In the genomic region with DNA sequence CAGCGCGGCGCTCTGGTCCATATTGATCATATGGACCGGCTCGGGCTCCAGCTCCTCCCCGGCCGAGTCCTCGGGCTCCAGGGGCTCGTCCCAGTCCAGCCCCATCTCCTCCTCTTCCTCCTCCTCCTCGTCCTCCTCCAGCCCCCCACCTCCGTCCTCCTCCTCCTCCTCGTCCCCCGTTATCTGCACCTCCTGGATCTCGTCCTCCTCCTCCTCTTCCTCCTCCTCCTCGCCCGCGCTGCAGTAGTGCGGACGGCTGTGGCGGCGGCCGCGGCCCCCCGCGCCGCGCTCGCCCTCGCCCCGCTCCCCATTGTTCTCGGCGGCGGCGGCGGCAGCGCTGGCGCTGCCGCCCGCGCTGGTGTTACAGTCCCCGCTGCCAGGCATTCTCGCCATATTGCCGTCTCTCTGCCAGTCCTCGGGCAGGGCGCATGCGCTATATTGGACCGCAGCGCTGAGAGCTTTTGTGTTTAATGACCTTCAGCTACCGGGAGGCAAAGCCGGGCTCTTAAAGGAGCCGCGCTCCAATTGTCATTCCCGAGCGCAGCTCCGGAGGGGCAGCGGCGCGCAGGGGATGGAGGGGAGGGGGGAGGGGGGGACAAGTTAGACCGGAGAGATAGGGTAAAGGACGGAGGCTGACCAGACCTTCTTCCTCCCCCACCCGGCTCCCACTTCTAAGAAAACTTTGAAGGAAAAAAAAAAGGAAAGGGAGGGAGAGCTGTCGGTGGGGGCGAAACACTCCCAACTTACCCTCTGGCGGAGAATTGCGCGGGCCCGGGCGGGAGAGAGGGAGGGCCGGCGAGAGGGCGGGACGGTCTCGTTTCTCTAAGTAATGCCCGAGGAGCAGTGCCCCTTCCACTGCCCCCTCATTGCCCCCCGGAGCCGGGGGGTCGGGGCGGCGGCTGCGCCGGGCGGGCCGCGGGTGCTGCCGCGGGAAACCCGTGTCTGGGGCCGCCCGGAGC, we compare ENCODE assay signal across 8 cellular contexts. TPM values are rescaled to one million over a fixed set of nuclear protein-coding genes. Genes with fewer than 3 reads are reported as not detected.
A peak's percentile ranks its signal among the peaks of the same experiment; 100 is the strongest.
DNase-seq lines count a peak whose midpoint lies in the region; ATAC-seq, FAIRE-seq and TF ChIP-seq lines count a peak whose summit lies in the region.

A gene (minus strand): TSS at position 410 of the 959 bp plus-strand sequence. CDS start 17 bp downstream, at position 393.

- peak; percentile 58 for TF ChIP-seq POLR2A in GM19099 (IDR thresholded peaks at IDR 0.05; ENCODE audit: extremely low read depth, insufficient read length, low read depth)
- peak in 1 of 2 experiments; percentile 46; a peak in 1 of 4 replicates for TF ChIP-seq POLR2A in HepG2 (IDR thresholded peaks at IDR 0.05; ENCODE audit: insufficient read depth in 1 of 2, low read depth in 2 of 2, low read length in 2 of 2)

- H4K20me1 ChIP-seq in HepG2 (ENCODE audit: insufficient read depth, low read length), result no peaks in the 10 kb centered on the region

- TF ChIP-seq CTCF in HepG2 (CRISPR knock-in tag; IDR thresholded peaks at IDR 0.05), result no peak

- CTCF ChIA-PET in HepG2 (lab: Yijun Ruan, JAX; ENCODE audit: low intra/inter-chr PET ratio, low total read pairs), result no interaction called here

- no peaks in the 10 kb centered on the region for H3K9me3 ChIP-seq in HepG2 (ENCODE audit: low read length)

- H3K4me2 ChIP-seq in HepG2 (ENCODE audit: low read depth, low read length), result peak within 1 kb of the TSS; percentile 92

- TF ChIP-seq EP300 in HepG2 (IDR thresholded peaks at IDR 0.05; ENCODE audit: low read depth in 2 of 2, low read length in 2 of 2) (no peak), HepG2 (CRISPR knock-in tag; IDR thresholded peaks at IDR 0.05; ENCODE audit: borderline replicate concordance) (no peak)

- H3K4me1 ChIP-seq in HepG2 (ENCODE audit: insufficient read depth, low read length), result peaks cover 43% of the 10 kb centered on the region

- H3K4me3 ChIP-seq in HepG2 (replicated peaks in 1 of 3; ENCODE audit: insufficient read depth in 1 of 3, low read depth in 2 of 3, low read length in 3 of 3), result peak within 1 kb of the TSS; percentile 73 to 78 (median 73)

- intact Hi-C loops in HepG2 (cut with micrococcal nuclease; ENCODE audit: unreplicated experiment), result loop anchor here (5.0 kb wide), 1 partner anchor 61 kb away; no protein-coding TSS in a partner anchor

- peak within 1 kb of the TSS; percentile 70 for H3K9ac ChIP-seq in HepG2 (ENCODE audit: insufficient read depth, low read depth, low read length)

- FAIRE-seq in HepG2 (lab: Jason Lieb, UNC), result peak; percentile 56

- WGBS in HepG2 (ENCODE audit: low lambda C conversion rate), result 8% methylated on average over 69 of the region's 89 CpGs

- in situ Hi-C loops in HepG2 (cut with HindIII; ENCODE audit: extremely low pct_ligation_motif_present, low pct_unique_long_range_greater_than_20kb), result loop anchor here (25.0 kb wide), 1 partner anchor 111 kb away; no protein-coding TSS in a partner anchor

- DNase-seq in Ammon's horn (ENCODE audit: low spot score), result peak; percentile 83
- peak; percentile 65 for DNase-seq in NCI-H510A (lab: John Stamatoyannopoulos, UW)
- DNase-seq in activated CD4-positive, alpha-beta T cell treated with anti-CD3 and anti-CD28 coated beads for 48 hours, result peak; percentile 84
- peak; percentile 76 to 91 for DNase-seq in dermis microvascular lymphatic vessel endothelial cell (ENCODE audit: low read depth in 2 of 2)
- DNase-seq in HepG2 (ENCODE audit: low spot score), result peak; percentile 75
- DNase-seq in stimulated activated CD4-positive, alpha-beta T cell treated with anti-CD3 and anti-CD28 coated beads, Interleukin-4, amount 100 ng/mL, for 1 hour, result peak; percentile 69

- no peak within 1 kb of the TSS for H2AFZ ChIP-seq in HepG2 (ENCODE audit: low read length)

- ATAC-seq in HG03280 (IDR thresholded peaks at IDR 0.05; ENCODE audit: unreplicated experiment) (peak; percentile 42), HepG2 (peak; percentile 70)

- no peaks in the 10 kb centered on the region for H3K36me3 ChIP-seq in HepG2 (replicated peaks in 1 of 2; ENCODE audit: control insufficient read depth in 1 of 2, insufficient read depth in 2 of 2, low read length in 2 of 2)

- peaks cover 3 to 31% of the 10 kb centered on the region in 2 experiments; a peak in 4 of 5 replicates for H3K27me3 ChIP-seq in HepG2 (ENCODE audit: control insufficient read depth in 1 of 2, insufficient read depth in 2 of 2, low read length in 2 of 2)

- no TSS peak for BruUV-seq in HepG2 (replicated peaks; lab: Mats Ljungman, UMichigan)

- POLR2A ChIA-PET in HepG2 (lab: Yijun Ruan, JAX), result interaction anchor here (0.7 to 1.2 kb wide), 2 partner anchors 9 to 58 kb away, joined by 4 read pairs; no protein-coding TSS in a partner anchor

- no peaks in the 10 kb centered on the region for H3K79me2 ChIP-seq in HepG2 (ENCODE audit: insufficient read depth, low read length)

- no peak within 1 kb of the TSS for H3K27ac ChIP-seq in HepG2 (ENCODE audit: extremely low read length, insufficient read depth, low read length)

- TF ChIP-seq RAD21 in HepG2 (CRISPR knock-in tag; IDR thresholded peaks at IDR 0.05), result no peak

TF ChIP-seq in HepG2, 621 proteins besides CTCF, POLR2A, EP300 and RAD21 (continues in another document):
- TF ChIP-seq ZNF234 (CRISPR knock-in tag; conservative IDR thresholded peaks at IDR 0.05) (no peak), ZSCAN9 (CRISPR knock-in tag; IDR thresholded peaks at IDR 0.05; ENCODE audit: borderline replicate concordance) (no peak), SAP130 (CRISPR knock-in tag; IDR thresholded peaks at IDR 0.05; ENCODE audit: low read depth) (peak; percentile 36; the same call in 1 of the 2 replicates), HNRNPL (IDR thresholded peaks at IDR 0.05; ENCODE audit: low read depth, low read length) (no peak), ONECUT2 (CRISPR knock-in tag; IDR thresholded peaks at IDR 0.05) (no peak), HMG20A (CRISPR knock-in tag; IDR thresholded peaks at IDR 0.05; ENCODE audit: borderline replicate concordance) (no peak), ZNF790 (CRISPR knock-in tag; IDR thresholded peaks at IDR 0.05; ENCODE audit: borderline replicate concordance) (no peak), ETV5 (CRISPR knock-in tag; IDR thresholded peaks at IDR 0.05; ENCODE audit: borderline replicate concordance) (no peak), NFIC (IDR thresholded peaks at IDR 0.05; ENCODE audit: low read length) (no peak), ZNF564 (CRISPR knock-in tag; IDR thresholded peaks at IDR 0.05) (no peak), ZBTB7B (CRISPR knock-in tag; IDR thresholded peaks at IDR 0.05) (no peak), ZC3H13 (CRISPR knock-in tag; IDR thresholded peaks at IDR 0.05) (no peak), XBP1 (CRISPR knock-in tag; IDR thresholded peaks at IDR 0.05) (no peak), ZNF180 (CRISPR knock-in tag; IDR thresholded peaks at IDR 0.05; ENCODE audit: borderline replicate concordance, low read depth) (no peak), HES4 (CRISPR knock-in tag; IDR thresholded peaks at IDR 0.05; ENCODE audit: borderline replicate concordance) (no peak)
- TF ChIP-seq, protein P1, sequence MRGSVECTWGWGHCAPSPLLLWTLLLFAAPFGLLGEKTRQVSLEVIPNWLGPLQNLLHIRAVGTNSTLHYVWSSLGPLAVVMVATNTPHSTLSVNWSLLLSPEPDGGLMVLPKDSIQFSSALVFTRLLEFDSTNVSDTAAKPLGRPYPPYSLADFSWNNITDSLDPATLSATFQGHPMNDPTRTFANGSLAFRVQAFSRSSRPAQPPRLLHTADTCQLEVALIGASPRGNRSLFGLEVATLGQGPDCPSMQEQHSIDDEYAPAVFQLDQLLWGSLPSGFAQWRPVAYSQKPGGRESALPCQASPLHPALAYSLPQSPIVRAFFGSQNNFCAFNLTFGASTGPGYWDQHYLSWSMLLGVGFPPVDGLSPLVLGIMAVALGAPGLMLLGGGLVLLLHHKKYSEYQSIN (CRISPR knock-in tag; IDR thresholded peaks at IDR 0.05; ENCODE audit: borderline replicate concordance), result no peak
- TF ChIP-seq, protein P2, sequence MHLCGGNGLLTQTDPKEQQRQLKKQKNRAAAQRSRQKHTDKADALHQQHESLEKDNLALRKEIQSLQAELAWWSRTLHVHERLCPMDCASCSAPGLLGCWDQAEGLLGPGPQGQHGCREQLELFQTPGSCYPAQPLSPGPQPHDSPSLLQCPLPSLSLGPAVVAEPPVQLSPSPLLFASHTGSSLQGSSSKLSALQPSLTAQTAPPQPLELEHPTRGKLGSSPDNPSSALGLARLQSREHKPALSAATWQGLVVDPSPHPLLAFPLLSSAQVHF (CRISPR knock-in tag; IDR thresholded peaks at IDR 0.05), result no peak

RNA-seq across cellular contexts. Expression of the gene that starts here (rescaled TPM):
- 5.4 and 5.8 TPM in 2 replicates for total RNA-seq in dermis microvascular lymphatic vessel endothelial cell
- total RNA-seq in HepG2 (2016; rRNA removed; fragmentation: Illumina TruSeq; extraction: Trizol), result 4.5 and 6.8 TPM in 2 replicates
- 1.2 and 1.3 TPM in 2 replicates for total RNA-seq in HepG2 (2016; cell fraction: cytosol; rRNA removed; fragmentation: Illumina TruSeq; extraction: Trizol; ENCODE audit: low read depth)
- total RNA-seq in HepG2 (2016; cell fraction: insoluble cytoplasmic fraction; rRNA removed; fragmentation: Illumina TruSeq; extraction: Trizol), result 4.7 and 5.9 TPM in 2 replicates
- total RNA-seq in HepG2 (2016; cell fraction: membrane; rRNA removed; fragmentation: Illumina TruSeq; extraction: Trizol), result 3.6 TPM in 2 replicates
- 5.6 and 7.3 TPM in 2 replicates for total RNA-seq in HepG2 (2016; cell fraction: nucleus; rRNA removed; fragmentation: Illumina TruSeq; extraction: Trizol)
- polyA plus RNA-seq in HepG2 (2011; rRNA removed), result 2.5 and 2.7 TPM in 2 replicates
- 1.6 and 2.1 TPM in 2 replicates for polyA plus RNA-seq in HepG2 (2011; cell fraction: cytosol; rRNA removed)
- 5.0 and 6.6 TPM in 2 replicates for polyA plus RNA-seq in HepG2 (2011; cell fraction: nucleus; rRNA removed)
- 3.6 and 4.4 TPM in 2 replicates for polyA plus RNA-seq in HepG2 (2012)
- polyA plus RNA-seq in HepG2 (2016; cell fraction: cytosol; fragmentation: Illumina TruSeq; extraction: Trizol; ENCODE audit: low read depth), result 0.93 and 1.1 TPM in 2 replicates
- 4.7 and 7.0 TPM in 2 replicates for polyA plus RNA-seq in HepG2 (2016; cell fraction: insoluble cytoplasmic fraction; fragmentation: Illumina TruSeq; extraction: Trizol; ENCODE audit: low read depth)
- polyA plus RNA-seq in HepG2 (2016; cell fraction: membrane; fragmentation: Illumina TruSeq; extraction: Trizol; ENCODE audit: low read depth), result 2.7 and 2.9 TPM in 2 replicates
- polyA plus RNA-seq in HepG2 (2016; cell fraction: nucleus; fragmentation: Illumina TruSeq; extraction: Trizol; ENCODE audit: insufficient read depth, low read depth), result 5.4 and 5.7 TPM in 2 replicates
- polyA minus RNA-seq in HepG2 (2011; rRNA and poly(A)+ RNA removed; ENCODE audit: low replicate concordance), result 10.7 and 12.3 TPM in 2 replicates
- 3.1 and 4.3 TPM in 2 replicates for polyA minus RNA-seq in HepG2 (2011; cell fraction: cytosol; rRNA and poly(A)+ RNA removed)
- polyA minus RNA-seq in HepG2 (2011; cell fraction: nucleus; rRNA and poly(A)+ RNA removed), result 16.1 and 17.7 TPM in 2 replicates
